18 cellular contexts compared by ENCODE assay signal in the genomic region with DNA sequence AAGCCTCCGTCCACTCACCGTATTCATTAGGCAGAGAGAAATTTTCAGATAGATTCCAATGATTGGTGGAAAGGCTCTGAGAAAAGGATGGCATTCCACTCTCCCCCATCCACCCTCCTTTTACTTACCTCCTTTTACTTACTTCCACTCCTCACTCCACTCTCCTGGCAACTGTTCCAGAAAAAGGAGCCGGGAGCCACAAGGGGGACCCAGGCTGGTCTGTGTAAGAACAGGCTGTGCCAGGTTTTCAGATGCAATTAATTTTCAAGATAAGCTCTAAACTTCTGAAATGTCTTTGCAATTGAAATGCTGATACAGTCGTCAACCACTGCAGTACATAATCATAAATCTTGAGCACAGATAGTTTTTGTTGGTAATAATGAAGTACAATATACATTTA.
DNase-seq lines count a peak whose midpoint lies in the region; ATAC-seq and TF ChIP-seq lines count a peak whose summit lies in the region.
"Had no signal": no experiment of that assay in that cellular context is flagged by ENCODE, and none has a peak within 500 bp of the region (broad histone marks: within the 10 kb centered on the region; RNA-seq: fewer than 3 reads in every experiment).

No MANE protein-coding gene starts in this region.

- no peaks in the 10 kb centered on the region for H4K20me1 ChIP-seq in osteoblast (ENCODE audit: insufficient read depth, low read length)

- no peaks in the 10 kb centered on the region for H3K9me3 ChIP-seq in osteoblast (ENCODE audit: low read depth, low read length)
- H3K9me3 ChIP-seq: colonic mucosa, esophagus muscularis mucosa, spleen had no signal

- H3K36me3 ChIP-seq in osteoblast (ENCODE audit: insufficient read depth, low read length) = no peaks in the 10 kb centered on the region
- H3K36me3 ChIP-seq: colonic mucosa, esophagus muscularis mucosa, spleen had no signal

- no peak for ATAC-seq in HG02763 (IDR thresholded peaks at IDR 0.05; ENCODE audit: unreplicated experiment)

- no peaks in the 10 kb centered on the region for H3K27me3 Mint-ChIP-seq in progenitor cell of endocrine pancreas

- H3K4me1 Mint-ChIP-seq in progenitor cell of endocrine pancreas (ENCODE audit: low read depth) = peaks cover 23% of the 10 kb centered on the region

- no peak overlapping the region for H3K27ac Mint-ChIP-seq in progenitor cell of endocrine pancreas
- H3K27ac Mint-ChIP-seq: activated naive CD8-positive, alpha-beta T cell treated with anti-CD3 and anti-CD28 coated beads, Interleukin-2, amount 10 ng/mL, durations not matched to agents 7 days and 5 days had no signal

- TF ChIP-seq CTCF in choroid plexus epithelial cell (conservative IDR thresholded peaks at IDR 0.05; ENCODE audit: low read depth, low read length) (peak; percentile 38), progenitor cell of endocrine pancreas (IDR thresholded peaks at IDR 0.05; ENCODE audit: unreplicated experiment) (peak; percentile 37), osteoblast (IDR thresholded peaks at IDR 0.05; ENCODE audit: extremely low read depth, low read depth, low read length) (no peak)

- H3K27ac ChIP-seq in osteoblast (ENCODE audit: low read depth, low read length) = no peak overlapping the region
- H3K27ac ChIP-seq: colonic mucosa, esophagus muscularis mucosa, spleen had no signal

- no peak overlapping the region for H3K4me2 ChIP-seq in osteoblast (ENCODE audit: insufficient read depth, low read length)

- TF ChIP-seq RAD21 in Ishikawa (IDR thresholded peaks at IDR 0.05; ENCODE audit: low read depth) = 0 out of 2 replicates have a peak, but pooled peaks have one; percentile 16

- no peak overlapping the region for H3K4me3 Mint-ChIP-seq in progenitor cell of endocrine pancreas (ENCODE audit: low read depth)
- H3K4me3 Mint-ChIP-seq: activated naive CD8-positive, alpha-beta T cell treated with anti-CD3 and anti-CD28 coated beads, Interleukin-2, amount 10 ng/mL, durations not matched to agents 7 days and 5 days had no signal

- H3K27me3 ChIP-seq in osteoblast (ENCODE audit: insufficient read depth, low read length) = peaks cover 4% of the 10 kb centered on the region
- H3K27me3 ChIP-seq: colonic mucosa, esophagus muscularis mucosa, spleen had no signal

- H3K4me3 ChIP-seq in choroid plexus epithelial cell (ENCODE audit: low read depth, low read length) (no peak overlapping the region), osteoblast (ENCODE audit: insufficient read depth, low read length) (no peak overlapping the region)
- H3K4me3 ChIP-seq: colonic mucosa, esophagus muscularis mucosa, spleen had no signal

- no peaks in the 10 kb centered on the region for H3K9me3 Mint-ChIP-seq in progenitor cell of endocrine pancreas (ENCODE audit: low read depth)

- no peaks in the 10 kb centered on the region for H3K36me3 Mint-ChIP-seq in progenitor cell of endocrine pancreas (ENCODE audit: insufficient read depth)

- H3K79me2 ChIP-seq in osteoblast (ENCODE audit: insufficient read depth, low read length) = no peaks in the 10 kb centered on the region

- TF ChIP-seq EP300 in Ishikawa (IDR thresholded peaks at IDR 0.05; ENCODE audit: borderline replicate concordance) = no peak

- DNase-seq in NCI-H146 (lab: John Stamatoyannopoulos, UW) = peak; percentile 8
- DNase-seq in NCI-H146 treated with DMSO at 0.1 percent for 48 hours (lab: John Stamatoyannopoulos, UW; ENCODE audit: unreplicated experiment) = no peak
- DNase-seq in choroid plexus epithelial cell (ENCODE audit: low read depth) = peak; percentile 12
- no peak for DNase-seq in progenitor cell of endocrine pancreas (ENCODE audit: low spot score, unreplicated experiment)
- DNase-seq in UCSD-AML1 (lab: John Stamatoyannopoulos, UW; ENCODE audit: unreplicated experiment) = no peak
- DNase-seq in osteoblast (ENCODE audit: insufficient read length, low spot score, missing footprints) = no peak
- DNase-seq: activated CD4-positive, alpha-beta T cell treated with anti-CD3 and anti-CD28 coated beads for 1 hour; activated naive CD8-positive, alpha-beta T cell treated with anti-CD3 and anti-CD28 coated beads, Interleukin-2, amount 10 ng/mL, durations not matched to agents 7 days and 5 days; activated T-cell treated with anti-CD3 and anti-CD28 coated beads for 4 hours; colonic mucosa; COR-L47; NCI-H2227 treated with DMSO at 0.1 percent for 48 hours; occipital lobe; spleen; SW 1271 had no signal

- H3K4me1 ChIP-seq in osteoblast (ENCODE audit: insufficient read depth, low read length) = no peaks in the 10 kb centered on the region
- H3K4me1 ChIP-seq: colonic mucosa, esophagus muscularis mucosa, spleen had no signal

- no peak overlapping the region for H2AFZ ChIP-seq in osteoblast (ENCODE audit: low read length)

TF ChIP-seq in Ishikawa, 13 proteins besides CTCF, POLR2A, EP300 and RAD21:
- no peak for TF ChIP-seq CEBPB (IDR thresholded peaks at IDR 0.05)
- TF ChIP-seq, protein P1, sequence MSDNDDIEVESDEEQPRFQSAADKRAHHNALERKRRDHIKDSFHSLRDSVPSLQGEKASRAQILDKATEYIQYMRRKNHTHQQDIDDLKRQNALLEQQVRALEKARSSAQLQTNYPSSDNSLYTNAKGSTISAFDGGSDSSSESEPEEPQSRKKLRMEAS (IDR thresholded peaks at IDR 0.05) = no peak
- TF ChIP-seq, protein P2, sequence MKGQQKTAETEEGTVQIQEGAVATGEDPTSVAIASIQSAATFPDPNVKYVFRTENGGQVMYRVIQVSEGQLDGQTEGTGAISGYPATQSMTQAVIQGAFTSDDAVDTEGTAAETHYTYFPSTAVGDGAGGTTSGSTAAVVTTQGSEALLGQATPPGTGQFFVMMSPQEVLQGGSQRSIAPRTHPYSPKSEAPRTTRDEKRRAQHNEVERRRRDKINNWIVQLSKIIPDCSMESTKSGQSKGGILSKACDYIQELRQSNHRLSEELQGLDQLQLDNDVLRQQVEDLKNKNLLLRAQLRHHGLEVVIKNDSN (IDR thresholded peaks at IDR 0.05) = no peak
- no peak for TF ChIP-seq TAF1 (IDR thresholded peaks at IDR 0.05; ENCODE audit: low read depth)
- TF ChIP-seq YY1 (IDR thresholded peaks at IDR 0.05; ENCODE audit: low read depth) = no peak
- no peak for TF ChIP-seq NFIC (IDR thresholded peaks at IDR 0.05)
- TF ChIP-seq ZBTB7A (IDR thresholded peaks at IDR 0.05; ENCODE audit: low read depth) = no peak
- TF ChIP-seq TEAD4 (IDR thresholded peaks at IDR 0.05) = no peak
- TF ChIP-seq, protein P3, sequence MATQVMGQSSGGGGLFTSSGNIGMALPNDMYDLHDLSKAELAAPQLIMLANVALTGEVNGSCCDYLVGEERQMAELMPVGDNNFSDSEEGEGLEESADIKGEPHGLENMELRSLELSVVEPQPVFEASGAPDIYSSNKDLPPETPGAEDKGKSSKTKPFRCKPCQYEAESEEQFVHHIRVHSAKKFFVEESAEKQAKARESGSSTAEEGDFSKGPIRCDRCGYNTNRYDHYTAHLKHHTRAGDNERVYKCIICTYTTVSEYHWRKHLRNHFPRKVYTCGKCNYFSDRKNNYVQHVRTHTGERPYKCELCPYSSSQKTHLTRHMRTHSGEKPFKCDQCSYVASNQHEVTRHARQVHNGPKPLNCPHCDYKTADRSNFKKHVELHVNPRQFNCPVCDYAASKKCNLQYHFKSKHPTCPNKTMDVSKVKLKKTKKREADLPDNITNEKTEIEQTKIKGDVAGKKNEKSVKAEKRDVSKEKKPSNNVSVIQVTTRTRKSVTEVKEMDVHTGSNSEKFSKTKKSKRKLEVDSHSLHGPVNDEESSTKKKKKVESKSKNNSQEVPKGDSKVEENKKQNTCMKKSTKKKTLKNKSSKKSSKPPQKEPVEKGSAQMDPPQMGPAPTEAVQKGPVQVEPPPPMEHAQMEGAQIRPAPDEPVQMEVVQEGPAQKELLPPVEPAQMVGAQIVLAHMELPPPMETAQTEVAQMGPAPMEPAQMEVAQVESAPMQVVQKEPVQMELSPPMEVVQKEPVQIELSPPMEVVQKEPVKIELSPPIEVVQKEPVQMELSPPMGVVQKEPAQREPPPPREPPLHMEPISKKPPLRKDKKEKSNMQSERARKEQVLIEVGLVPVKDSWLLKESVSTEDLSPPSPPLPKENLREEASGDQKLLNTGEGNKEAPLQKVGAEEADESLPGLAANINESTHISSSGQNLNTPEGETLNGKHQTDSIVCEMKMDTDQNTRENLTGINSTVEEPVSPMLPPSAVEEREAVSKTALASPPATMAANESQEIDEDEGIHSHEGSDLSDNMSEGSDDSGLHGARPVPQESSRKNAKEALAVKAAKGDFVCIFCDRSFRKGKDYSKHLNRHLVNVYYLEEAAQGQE (IDR thresholded peaks at IDR 0.05; ENCODE audit: low read depth) = no peak
- no peak for TF ChIP-seq CREB1 (IDR thresholded peaks at IDR 0.05; ENCODE audit: low read depth)
- no peak for TF ChIP-seq EGR1 (IDR thresholded peaks at IDR 0.05)
- TF ChIP-seq TCF12 (IDR thresholded peaks at IDR 0.05; ENCODE audit: low read depth) = no peak
- TF ChIP-seq FOXM1 (IDR thresholded peaks at IDR 0.05; ENCODE audit: borderline replicate concordance, low read depth) = no peak

Comparison
In these comparisons a context has a peak if more than half of its experiments do, and no peak if none do; other contexts are left out.
1. DNase-seq: peak in NCI-H146 (single experiment) and choroid plexus epithelial cell (single experiment); none in NCI-H146 treated with DMSO at 0.1 percent for 48 hours (single experiment), progenitor cell of endocrine pancreas (single experiment), UCSD-AML1 (single experiment) and osteoblast (single experiment).